ENCODE assay signal across 13 cellular contexts in the genomic region with DNA sequence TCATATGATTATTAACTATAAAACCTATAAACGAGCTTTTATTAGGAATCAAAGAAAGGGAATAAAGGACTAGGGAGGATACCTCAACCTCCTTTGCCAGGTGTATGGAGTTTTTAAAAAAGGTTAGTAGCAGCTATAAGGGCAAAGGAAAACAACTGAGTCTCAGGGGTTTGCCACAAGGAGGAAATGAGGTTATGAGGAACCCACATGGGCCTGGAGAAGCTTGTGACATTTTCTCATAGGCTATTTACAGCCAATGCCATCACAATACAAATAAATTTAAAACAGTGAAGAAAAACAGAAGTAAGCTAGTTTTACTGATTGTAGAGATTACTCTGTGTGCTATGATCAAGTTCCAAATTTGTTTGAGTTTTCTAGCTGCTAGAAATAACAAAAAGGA.
"Had no signal": no experiment of that assay in that cellular context is flagged by ENCODE, and none has a peak within 500 bp of the region (broad histone marks: within the 10 kb centered on the region; RNA-seq: fewer than 3 reads in every experiment).

No MANE protein-coding gene starts in this region.

- H3K4me1 Mint-ChIP-seq: activated naive CD8-positive, alpha-beta T cell treated with anti-CD3 and anti-CD28 coated beads for 36 hours; mesothelial cell of epicardium; naive B cell had no signal

- H3K27me3 ChIP-seq: breast epithelium, dorsolateral prefrontal cortex, right atrium auricular region had no signal

- H3K27me3 Mint-ChIP-seq: activated naive CD8-positive, alpha-beta T cell treated with anti-CD3 and anti-CD28 coated beads for 36 hours; activated T-cell treated with anti-CD3 and anti-CD28 coated beads, Interleukin-2, amount 50 U/mL, for 24 hours; naive B cell had no signal

- H3K4me3 Mint-ChIP-seq: activated naive CD8-positive, alpha-beta T cell treated with anti-CD3 and anti-CD28 coated beads for 36 hours; activated T-cell treated with anti-CD3 and anti-CD28 coated beads, Interleukin-2, amount 50 U/mL, for 24 hours; mesothelial cell of epicardium; naive B cell had no signal

- ATAC-seq: activated CD4-positive, CD25-positive, alpha-beta regulatory T cell treated with anti-CD3 and anti-CD28 coated beads, Interleukin-2, amount 50 U/mL, for 24 hours; lower lobe of right lung had no signal

- H3K4me3 ChIP-seq: breast epithelium, dorsolateral prefrontal cortex, lower lobe of right lung, right atrium auricular region had no signal

- H3K27ac Mint-ChIP-seq: activated T-cell treated with anti-CD3 and anti-CD28 coated beads, Interleukin-2, amount 50 U/mL, for 24 hours; mesothelial cell of epicardium had no signal

- H3K4me1 ChIP-seq: breast epithelium, lower lobe of right lung, right atrium auricular region had no signal

- DNase-seq: activated gamma-delta T cell treated with Interleukin-2 at 50 U/mL for 16 hours; activated naive CD8-positive, alpha-beta T cell treated with anti-CD3 and anti-CD28 coated beads for 36 hours; activated T-cell treated with anti-CD3 and anti-CD28 coated beads, Interleukin-2, amount 50 U/mL, for 24 hours; anterior cingulate cortex; dorsolateral prefrontal cortex; hypothalamus; lower lobe of right lung; naive B cell; small intestine had no signal

- H3K36me3 ChIP-seq: lower lobe of right lung, right atrium auricular region had no signal

- H3K27ac ChIP-seq: breast epithelium, dorsolateral prefrontal cortex, lower lobe of right lung, right atrium auricular region had no signal
